26 cellular contexts compared by ENCODE assay signal in the genomic region with DNA sequence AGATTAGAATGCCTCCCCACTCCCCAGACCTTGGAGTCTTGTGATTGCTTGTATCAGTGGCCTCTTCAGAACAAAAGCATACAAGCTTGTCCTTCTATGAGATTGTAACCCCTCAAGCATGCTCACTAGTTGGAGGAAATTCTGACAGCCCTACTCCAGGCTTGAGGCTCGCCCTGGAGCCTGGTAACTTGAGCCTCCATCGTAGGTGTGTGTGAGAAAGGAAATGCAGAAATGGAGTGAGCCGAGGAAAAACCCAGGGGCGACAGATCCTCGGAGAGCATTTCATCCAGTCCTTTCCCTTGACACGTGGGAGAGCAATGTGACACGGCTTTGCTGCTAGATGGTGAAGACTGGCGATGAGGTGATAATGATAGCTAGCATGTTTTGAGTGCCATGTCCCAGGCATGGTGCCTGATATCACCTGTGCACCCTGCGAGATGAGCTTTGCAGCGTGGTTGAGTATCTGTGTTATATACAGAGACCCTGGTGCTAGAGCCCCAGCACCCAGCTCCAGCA. TPM values are rescaled to one million over a fixed set of nuclear protein-coding genes. Genes with fewer than 3 reads are reported as not detected.
"Had no signal": no experiment of that assay in that cellular context is flagged by ENCODE, and none has a peak within 500 bp of the region (broad histone marks: within the 10 kb centered on the region; RNA-seq: fewer than 3 reads in every experiment).

No MANE protein-coding gene starts in this region.

- H3K4me3 Mint-ChIP-seq: natural killer cell; stimulated activated memory B cell treated with anti-CD40 and anti-IgM and Interleukin-4, amounts not matched to agents 10 μg/mL and 1 μg/mL and 100 μg/mL, for 72 hours; stimulated activated naive CD8-positive, alpha-beta T cell treated with anti-CD3 and anti-CD28 coated beads, Interleukin-15, amount 100 ng/mL, for 72 hours had no signal

- H3K4me3 ChIP-seq: gastrocnemius medialis, lower lobe of right lung, right atrium auricular region, smooth muscle cell, tibial artery had no signal

- H3K36me3 ChIP-seq: gastrocnemius medialis, lower lobe of right lung, right atrium auricular region, tibial artery had no signal

- ATAC-seq: activated CD4-positive, CD25-positive, alpha-beta regulatory T cell treated with anti-CD3 and anti-CD28 coated beads, Interleukin-2, amount 50 U/mL, for 24 hours; gastrocnemius medialis; left lobe of liver; lower lobe of right lung; natural killer cell; stimulated activated memory B cell treated with anti-CD40 and anti-IgM and Interleukin-4, amounts not matched to agents 10 μg/mL and 1 μg/mL and 100 μg/mL, for 72 hours; stimulated activated naive CD8-positive, alpha-beta T cell treated with anti-CD3 and anti-CD28 coated beads, Interleukin-15, amount 100 ng/mL, for 72 hours had no signal

- DNase-seq: activated CD4-positive, alpha-beta T cell treated with anti-CD3 and anti-CD28 coated beads for 48 hours; activated CD4-positive, alpha-beta T cell treated with anti-CD3 and anti-CD28 coated beads, Interleukin-2, amount 50 U/mL, for 48 hours; activated CD8-positive, alpha-beta memory T cell treated with anti-CD3 and anti-CD28 coated beads for 24 hours; activated gamma-delta T cell; activated naive CD4-positive, alpha-beta T cell treated with anti-CD3 and anti-CD28 coated beads, Interleukin-2, amount 50 U/mL, for 16 hours; amygdala; central memory CD4-positive, alpha-beta T cell; dermis blood vessel endothelial cell; effector memory CD4-positive, alpha-beta T cell; erythroblast; gastrocnemius medialis; glutamatergic neuron; lower lobe of right lung; mesenchymal stem cell; natural killer cell; stimulated activated CD4-positive, alpha-beta T cell treated with anti-CD3 and anti-CD28 coated beads, Interleukin-1b, Interleukin-23, amount 100 ng/mL, for 48 hours; stimulated activated CD4-positive, alpha-beta T cell treated with anti-CD3 and anti-CD28 coated beads, Interleukin-4, amount 100 ng/mL, for 4 hours; stimulated activated CD8-positive, alpha-beta memory T cell treated with anti-CD3 and anti-CD28 coated beads, Interleukin-4, amount 100 ng/mL, for 48 hours; stimulated activated naive CD8-positive, alpha-beta T cell treated with anti-CD3 and anti-CD28 coated beads, Interleukin-15, amount 100 ng/mL, for 72 hours; tibial artery had no signal

- H3K36me3 Mint-ChIP-seq: natural killer cell; stimulated activated memory B cell treated with anti-CD40 and anti-IgM and Interleukin-4, amounts not matched to agents 10 μg/mL and 1 μg/mL and 100 μg/mL, for 72 hours had no signal

- H3K4me2 ChIP-seq: smooth muscle cell had no signal

- H3K4me1 ChIP-seq: gastrocnemius medialis, lower lobe of right lung, tibial artery had no signal

- H3K27ac ChIP-seq: gastrocnemius medialis, lower lobe of right lung, right atrium auricular region, tibial artery had no signal

- H3K9me3 Mint-ChIP-seq: natural killer cell; stimulated activated memory B cell treated with anti-CD40 and anti-IgM and Interleukin-4, amounts not matched to agents 10 μg/mL and 1 μg/mL and 100 μg/mL, for 72 hours; stimulated activated naive CD8-positive, alpha-beta T cell treated with anti-CD3 and anti-CD28 coated beads, Interleukin-15, amount 100 ng/mL, for 72 hours had no signal

- H3K27ac Mint-ChIP-seq: natural killer cell; stimulated activated memory B cell treated with anti-CD40 and anti-IgM and Interleukin-4, amounts not matched to agents 10 μg/mL and 1 μg/mL and 100 μg/mL, for 72 hours; stimulated activated naive CD8-positive, alpha-beta T cell treated with anti-CD3 and anti-CD28 coated beads, Interleukin-15, amount 100 ng/mL, for 72 hours had no signal

- H3K27me3 ChIP-seq: gastrocnemius medialis, right atrium auricular region, tibial artery had no signal

RNA-seq across cellular contexts. Expression of gene GNAO1, which starts 31.3 kb away (rescaled TPM):
- total RNA-seq: dermis blood vessel endothelial cell, pulmonary artery endothelial cell had no signal
